Comparison of ENCODE assay signal across 24 cellular contexts in genomic region chr3:125160911-125161371, GRCh38. TPM values are rescaled to one million over a fixed set of nuclear protein-coding genes. Genes with fewer than 3 reads are reported as not detected.
DNase-seq lines count a peak whose midpoint lies in the region; ATAC-seq, FAIRE-seq and TF ChIP-seq lines count a peak whose summit lies in the region.
"Had no signal": no experiment of that assay in that cellular context is flagged by ENCODE, and none has a peak within 500 bp of the region (broad histone marks: within the 10 kb centered on the region; RNA-seq: fewer than 3 reads in every experiment).

No MANE protein-coding gene starts in this region.

- H3K9me3 ChIP-seq in adipocyte (ENCODE audit: control insufficient read depth, low read length) (no peaks in the 10 kb centered on the region), fibroblast of lung (ENCODE audit: control insufficient read depth, insufficient read depth, low read depth, low read length) (no peaks in the 10 kb centered on the region), muscle layer of duodenum (ENCODE audit: control insufficient read depth in 1 of 2, low read length in 2 of 2) (no peaks in the 10 kb centered on the region), small intestine (ENCODE audit: control insufficient read depth, low read depth) (no peaks in the 10 kb centered on the region)
- H3K9me3 ChIP-seq: thoracic aorta had no signal

- no peak for FAIRE-seq in small intestine (lab: Jason Lieb, UNC)
- FAIRE-seq: frontal cortex, H54, islet of Langerhans had no signal

- ATAC-seq in stimulated activated naive CD8-positive, alpha-beta T cell treated with anti-CD3 and anti-CD28 coated beads, Interleukin-15, Interleukin-2, amounts not matched to agents 100 U/mL and 50 U/mL, for 24 hours, result no peak
- no peak for ATAC-seq in GM18502 (IDR thresholded peaks at IDR 0.05; ENCODE audit: poor library complexity, unreplicated experiment)
- ATAC-seq: activated CD4-positive, CD25-positive, alpha-beta regulatory T cell treated with anti-CD3 and anti-CD28 coated beads, Interleukin-2, amount 50 U/mL, for 24 hours; activated CD8-positive, alpha-beta T cell treated with anti-CD3 and anti-CD28 coated beads for 36 hours; effector memory CD8-positive, alpha-beta T cell; naive thymus-derived CD8-positive, alpha-beta T cell; stimulated activated effector memory CD8-positive, alpha-beta T cell treated with anti-CD3 and anti-CD28 coated beads, Interleukin-12 subunit alpha, Interleukin-12 subunit beta, amount 100 ng/mL, for 72 hours had no signal

- H3K27me3 ChIP-seq in adipocyte (replicated peaks; ENCODE audit: control insufficient read depth, insufficient read depth, low read length) (no peaks in the 10 kb centered on the region), fibroblast of lung (ENCODE audit: control insufficient read depth, insufficient read depth, low read length) (no peaks in the 10 kb centered on the region), muscle layer of duodenum (ENCODE audit: low read depth, low read length) (no peaks in the 10 kb centered on the region), small intestine (ENCODE audit: control insufficient read depth in 2 of 2, insufficient read depth in 2 of 2, low read length in 2 of 2) (no peaks in the 10 kb centered on the region)

- H4K20me1 ChIP-seq in fibroblast of lung (ENCODE audit: control insufficient read depth, extremely low read depth, insufficient read depth, low read length), result no peaks in the 10 kb centered on the region

- no peak overlapping the region for H2AFZ ChIP-seq in fibroblast of lung (ENCODE audit: low read length)

- H3K27ac ChIP-seq in fibroblast of lung (ENCODE audit: insufficient read depth, low read length) (peak overlapping the region; percentile 29), muscle layer of duodenum (ENCODE audit: low read length) (peak overlapping the region; percentile 0), small intestine (ENCODE audit: low read depth in 1 of 2, low read length in 1 of 2) (peak overlapping the region in 1 of 2 donors; percentile 30)
- H3K27ac ChIP-seq: thoracic aorta had no signal

- H3K4me3 ChIP-seq in adipocyte (ENCODE audit: low read length), result no peak overlapping the region
- no peak overlapping the region for H3K4me3 ChIP-seq in fibroblast of lung (replicated peaks in 1 of 4; ENCODE audit: control extremely low read depth in 1 of 4, insufficient read depth in 1 of 4, low read depth in 3 of 4, low read length in 4 of 4)
- no peak overlapping the region for H3K4me3 ChIP-seq in muscle layer of duodenum (ENCODE audit: low read depth in 1 of 2, low read length in 2 of 2)
- H3K4me3 ChIP-seq in small intestine (ENCODE audit: low read depth in 1 of 2, low read length in 2 of 2), result no peak overlapping the region
- H3K4me3 ChIP-seq: thoracic aorta had no signal

- peaks cover 11% of the 10 kb centered on the region for H3K4me1 ChIP-seq in adipocyte (ENCODE audit: control insufficient read depth, insufficient read depth, low read length)
- H3K4me1 ChIP-seq in fibroblast of lung (ENCODE audit: control insufficient read depth, extremely low read depth, insufficient read depth, low read length), result no peaks in the 10 kb centered on the region
- peaks cover 13 to 34% of the 10 kb centered on the region in 2 donors for H3K4me1 ChIP-seq in muscle layer of duodenum (ENCODE audit: control insufficient read depth in 1 of 2, insufficient read depth in 2 of 2, low read length in 2 of 2)
- peaks cover 0 to 3% of the 10 kb centered on the region in 2 donors for H3K4me1 ChIP-seq in small intestine (ENCODE audit: control insufficient read depth in 2 of 2, insufficient read depth in 1 of 2, low read depth in 1 of 2, low read length in 1 of 2)

- DNase-seq in GM03348 (ENCODE audit: low spot score) (peak; percentile 63), adipocyte (ENCODE audit: low read depth) (peak; percentile 67), fibroblast of lung (ENCODE audit: low read depth in 2 of 2) (peak; percentile 64 to 92), small intestine (no peak), DMS 273 treated with DMSO at 0.1 percent for 48 hours (lab: John Stamatoyannopoulos, UW) (no peak)
- no peak for DNase-seq in stimulated activated naive CD8-positive, alpha-beta T cell treated with anti-CD3 and anti-CD28 coated beads, Interleukin-15, Interleukin-2, amounts not matched to agents 100 U/mL and 50 U/mL, for 24 hours
- DNase-seq: activated CD8-positive, alpha-beta T cell treated with anti-CD3 and anti-CD28 coated beads for 36 hours; activated naive CD4-positive, alpha-beta T cell; activated T-cell treated with anti-CD3 and anti-CD28 coated beads, Interleukin-2, amount 50 U/mL, for 1 hour; amniotic stem cell; effector memory CD8-positive, alpha-beta T cell; GDM1; hypothalamus; KBM-7; naive thymus-derived CD8-positive, alpha-beta T cell; NCI-H2081 had no signal

- H3K79me2 ChIP-seq in fibroblast of lung (ENCODE audit: control insufficient read depth, insufficient read depth, low read length), result no peaks in the 10 kb centered on the region

- WGBS in small intestine, 3 donors, result 57 to 75% (median 71%) methylated on average over 4 of the region's 4 CpGs

- H3K36me3 ChIP-seq in adipocyte (ENCODE audit: control insufficient read depth, insufficient read depth, low read length, severe bottlenecking), result no peaks in the 10 kb centered on the region
- no peaks in the 10 kb centered on the region for H3K36me3 ChIP-seq in fibroblast of lung (ENCODE audit: control insufficient read depth, insufficient read depth, low read length)
- no peaks in the 10 kb centered on the region for H3K36me3 ChIP-seq in muscle layer of duodenum (ENCODE audit: control insufficient read depth in 1 of 2, insufficient read depth in 2 of 2, low read length in 2 of 2)
- no peaks in the 10 kb centered on the region for H3K36me3 ChIP-seq in small intestine (ENCODE audit: control insufficient read depth in 2 of 2, insufficient read depth in 2 of 2, low read length in 2 of 2)
- H3K36me3 ChIP-seq: thoracic aorta had no signal

- H3K4me2 ChIP-seq in fibroblast of lung (ENCODE audit: extremely low read depth, insufficient read depth, low read length), result no peak overlapping the region

- H3K9ac ChIP-seq in adipocyte (ENCODE audit: low read length) (no peak overlapping the region), fibroblast of lung (ENCODE audit: insufficient read depth, low read length) (no peak overlapping the region)

- TF ChIP-seq CTCF in fibroblast of lung (conservative IDR thresholded peaks at IDR 0.05 in 1 of 2, IDR thresholded peaks at IDR 0.05 in 1 of 2; ENCODE audit: low read depth in 1 of 2, low read length in 2 of 2), result no peak

RNA-seq across cellular contexts. Expression of gene SLC12A8, which starts 51.6 kb away (rescaled TPM):
- 9.8 and 19.5 TPM in 2 replicates for total RNA-seq in fibroblast of lung
- polyA plus RNA-seq in fibroblast of lung, result 7.6 and 15.1 TPM in 2 replicates
- polyA plus RNA-seq in fibroblast of lung (2012), result 5.7 and 10.8 TPM in 2 replicates
- 20.3 and 22.0 TPM in 2 replicates for polyA minus RNA-seq in fibroblast of lung (ENCODE audit: low replicate concordance)
- 1 to 10 TPM in 2 of 3 donors, under 1 TPM in 1; 0.81 to 7.5 (median 2.2) TPM for polyA plus RNA-seq in small intestine
- polyA plus RNA-seq: naive thymus-derived CD8-positive, alpha-beta T cell had no signal

Comparison
In these comparisons a context has a peak if more than half of its experiments do, and no peak if none do; other contexts are left out.
1. DNase-seq: peak in GM03348 (single experiment), adipocyte (single experiment) and fibroblast of lung (2 of 2); none in stimulated activated naive CD8-positive, alpha-beta T cell treated with anti-CD3 and anti-CD28 coated beads, Interleukin-15, Interleukin-2, amounts not matched to agents 100 U/mL and 50 U/mL, for 24 hours (single experiment), small intestine (single experiment) and DMS 273 treated with DMSO at 0.1 percent for 48 hours (single experiment).